21 cellular contexts compared by ENCODE assay signal in genomic region chr17:48038687-48039086, GRCh38. TPM values are rescaled to one million over a fixed set of nuclear protein-coding genes. Genes with fewer than 3 reads are reported as not detected.
DNase-seq lines count a peak whose midpoint lies in the region; ATAC-seq and TF ChIP-seq lines count a peak whose summit lies in the region.
"Had no signal": no experiment of that assay in that cellular context is flagged by ENCODE, and none has a peak within 500 bp of the region (broad histone marks: within the 10 kb centered on the region; RNA-seq: fewer than 3 reads in every experiment).

No MANE protein-coding gene starts in this region.

- no peak overlapping the region for H3K27ac Mint-ChIP-seq in T-helper 2 cell treated with Interferon-gamma antibody and Interleukin-4, amounts not matched to agents 5 μg/mL and 100 μg/mL, for 36 hours
- H3K27ac Mint-ChIP-seq in GM23338 (no peak overlapping the region), neural progenitor cell (no peak overlapping the region)
- no peak overlapping the region for H3K27ac Mint-ChIP-seq in central memory CD8-positive, alpha-beta T cell (ENCODE audit: low read depth)

- peaks cover 36% of the 10 kb centered on the region for H3K27me3 ChIP-seq in GM23338 (ENCODE audit: insufficient read depth)
- H3K27me3 ChIP-seq in neural progenitor cell: peaks cover 47% of the 10 kb centered on the region
- no peaks in the 10 kb centered on the region for H3K27me3 ChIP-seq in SJCRH30
- H3K27me3 ChIP-seq: esophagus squamous epithelium, gastroesophageal sphincter had no signal

- no peaks in the 10 kb centered on the region for H3K79me2 ChIP-seq in GM23338 (replicated peaks; ENCODE audit: insufficient read depth)
- H3K79me2 ChIP-seq in neural progenitor cell (ENCODE audit: low read depth): no peaks in the 10 kb centered on the region

- H4K20me1 ChIP-seq in GM23338 (replicated peaks; ENCODE audit: insufficient read depth) (no peaks in the 10 kb centered on the region; the same call in 1 of the 2 replicates), neural progenitor cell (ENCODE audit: low read depth) (no peaks in the 10 kb centered on the region)

- peak overlapping the region; percentile 86 for H3K4me3 Mint-ChIP-seq in T-helper 2 cell treated with Interferon-gamma antibody and Interleukin-4, amounts not matched to agents 5 μg/mL and 100 μg/mL, for 36 hours
- H3K4me3 Mint-ChIP-seq in GM23338 (peak overlapping the region; percentile 40; the same call in 1 of the 3 replicates), neural progenitor cell (peak overlapping the region; percentile 84)
- H3K4me3 Mint-ChIP-seq in central memory CD8-positive, alpha-beta T cell: peak overlapping the region; percentile 78

- H3K4me3 ChIP-seq in GM23338 (no peak overlapping the region), neural progenitor cell (no peak overlapping the region), SJCRH30 (no peak overlapping the region)
- H3K4me3 ChIP-seq: lung had no signal

- peaks cover 31% of the 10 kb centered on the region for H3K27me3 Mint-ChIP-seq in T-helper 2 cell treated with Interferon-gamma antibody and Interleukin-4, amounts not matched to agents 5 μg/mL and 100 μg/mL, for 36 hours (ENCODE audit: low read depth)
- H3K27me3 Mint-ChIP-seq in GM23338 (ENCODE audit: insufficient read depth, low read depth, poor library complexity): peaks cover 28% of the 10 kb centered on the region
- H3K27me3 Mint-ChIP-seq in central memory CD8-positive, alpha-beta T cell: peaks cover 38% of the 10 kb centered on the region
- peaks cover 14% of the 10 kb centered on the region for H3K27me3 Mint-ChIP-seq in neural progenitor cell (ENCODE audit: insufficient read depth, low read depth)

- no peak for TF ChIP-seq CTCF in GM23338 (conservative IDR thresholded peaks at IDR 0.05; ENCODE audit: low read depth in 2 of 2)
- TF ChIP-seq CTCF in neural progenitor cell (IDR thresholded peaks at IDR 0.05): no peak

- no peak overlapping the region; the same call in 1 of the 2 replicates for H2AFZ ChIP-seq in GM23338
- H2AFZ ChIP-seq in neural progenitor cell (replicated peaks): no peak overlapping the region

- H3K9me2 ChIP-seq in GM23338 (ENCODE audit: insufficient read depth): no peaks in the 10 kb centered on the region

- peaks cover 2% of the 10 kb centered on the region for H3K36me3 Mint-ChIP-seq in T-helper 2 cell treated with Interferon-gamma antibody and Interleukin-4, amounts not matched to agents 5 μg/mL and 100 μg/mL, for 36 hours (ENCODE audit: low read depth)
- H3K36me3 Mint-ChIP-seq in GM23338 (ENCODE audit: low read depth): no peaks in the 10 kb centered on the region; the same call in 2 of the 3 replicates
- H3K36me3 Mint-ChIP-seq in central memory CD8-positive, alpha-beta T cell (ENCODE audit: insufficient read depth): no peaks in the 10 kb centered on the region
- peaks cover 3% of the 10 kb centered on the region for H3K36me3 Mint-ChIP-seq in neural progenitor cell

- DNase-seq in T-helper 2 cell treated with Interferon-gamma antibody and Interleukin-4, amounts not matched to agents 5 μg/mL and 100 μg/mL, for 36 hours (ENCODE audit: low spot score): no peak
- no peak for DNase-seq in T-helper 2 cell
- no peak for DNase-seq in GM23338 (ENCODE audit: low spot score)
- no peak for DNase-seq in central memory CD8-positive, alpha-beta T cell (ENCODE audit: low spot score in 2 of 2)
- no peak for DNase-seq in neural progenitor cell (ENCODE audit: low spot score)
- DNase-seq in effector CD4-positive, alpha-beta T cell: no peak
- no peak for DNase-seq in SJCRH30
- DNase-seq in NCI-H1105 treated with DMSO at 0.1 percent for 48 hours (lab: John Stamatoyannopoulos, UW): no peak
- DNase-seq: 8988T; activated naive CD4-positive, alpha-beta T cell treated with anti-CD3 and anti-CD28 coated beads, Interleukin-2, amount 50 U/mL, for 16 hours; activated T-cell treated with anti-CD3 and anti-CD28 coated beads for 4 hours; effector memory CD4-positive, alpha-beta T cell; esophagus squamous epithelium; kidney; NCI-H1092; NCI-H2081 treated with DMSO at 0.1 percent for 48 hours; NCI-H446; NK-92 treated with Interleukin-12 subunit alpha and Interleukin-12 subunit beta, amount 100 ng/mL, for 24 hours had no signal

- no peak overlapping the region for H3K4me2 ChIP-seq in GM23338
- H3K4me2 ChIP-seq in neural progenitor cell: no peak overlapping the region

- H3K9me3 Mint-ChIP-seq in T-helper 2 cell treated with Interferon-gamma antibody and Interleukin-4, amounts not matched to agents 5 μg/mL and 100 μg/mL, for 36 hours: no peaks in the 10 kb centered on the region
- H3K9me3 Mint-ChIP-seq in GM23338 (no peaks in the 10 kb centered on the region), neural progenitor cell (no peaks in the 10 kb centered on the region)
- no peaks in the 10 kb centered on the region for H3K9me3 Mint-ChIP-seq in central memory CD8-positive, alpha-beta T cell

- H3K9me3 ChIP-seq in neural progenitor cell (ENCODE audit: low read depth) (no peaks in the 10 kb centered on the region), SJCRH30 (replicated peaks) (no peaks in the 10 kb centered on the region)
- H3K9me3 ChIP-seq: esophagus squamous epithelium, gastroesophageal sphincter had no signal

- H3K36me3 ChIP-seq in GM23338 (ENCODE audit: insufficient read depth) (no peaks in the 10 kb centered on the region), neural progenitor cell (no peaks in the 10 kb centered on the region), SJCRH30 (no peaks in the 10 kb centered on the region)
- H3K36me3 ChIP-seq: esophagus squamous epithelium, gastroesophageal sphincter had no signal

- H3K27ac ChIP-seq in GM23338 (ENCODE audit: low read depth): no peak overlapping the region
- H3K27ac ChIP-seq in neural progenitor cell: no peak overlapping the region
- H3K27ac ChIP-seq in SJCRH30: no peak overlapping the region

- H3K4me1 ChIP-seq in GM23338 (ENCODE audit: insufficient read depth): peaks cover 6% of the 10 kb centered on the region; the same call in 1 of the 2 replicates
- peaks cover 3% of the 10 kb centered on the region for H3K4me1 ChIP-seq in neural progenitor cell
- peaks cover 8% of the 10 kb centered on the region for H3K4me1 ChIP-seq in SJCRH30

- H3F3A ChIP-seq in GM23338 (replicated peaks; ENCODE audit: low read depth) (peaks cover 12% of the 10 kb centered on the region; the same call in 1 of the 2 replicates), neural progenitor cell (ENCODE audit: low read depth) (peaks cover 10% of the 10 kb centered on the region)

- peaks cover 11% of the 10 kb centered on the region for H3K4me1 Mint-ChIP-seq in T-helper 2 cell treated with Interferon-gamma antibody and Interleukin-4, amounts not matched to agents 5 μg/mL and 100 μg/mL, for 36 hours (ENCODE audit: low read depth)
- H3K4me1 Mint-ChIP-seq in GM23338: peaks cover 8% of the 10 kb centered on the region; the same call in 2 of the 3 replicates
- peaks cover 6% of the 10 kb centered on the region for H3K4me1 Mint-ChIP-seq in central memory CD8-positive, alpha-beta T cell
- H3K4me1 Mint-ChIP-seq in neural progenitor cell: peaks cover 9% of the 10 kb centered on the region

- ATAC-seq in GM23338: no peak
- ATAC-seq in central memory CD8-positive, alpha-beta T cell (replicated peaks; ENCODE audit: extremely low read depth, poor library complexity, severe bottlenecking): no peak
- ATAC-seq: gastroesophageal sphincter had no signal

- no peak overlapping the region for H3K9ac ChIP-seq in neural progenitor cell

TF ChIP-seq in GM23338, 12 proteins besides CTCF, POLR2A, EP300 and RAD21 (continues in another document):
- TF ChIP-seq CREB1 (CRISPR knock-in tag; IDR thresholded peaks at IDR 0.05; ENCODE audit: low read depth): no peak
- TF ChIP-seq STAT1 (IDR thresholded peaks at IDR 0.05; ENCODE audit: unreplicated experiment): no peak

RNA-seq across cellular contexts. Expression of gene COPZ2, which starts 1.1 kb away (rescaled TPM):
- not detected in 2 replicates for total RNA-seq in GM23338 (2014; rRNA removed; shearing (Covaris generic))
- polyA plus RNA-seq in GM23338 (2016; fragmentation: Nextera tagmentation; extraction: Ambion mirVana): not detected in 2 replicates
- 0.30 and 0.74 TPM in 2 replicates for total RNA-seq in neural progenitor cell (ENCODE audit: low replicate concordance)
- 0.32 TPM in 1 of 2 replicates, not detected in the other for total RNA-seq in SJCRH30 (2014; rRNA removed; shearing (Covaris generic))
- total RNA-seq: progenitor cell of endocrine pancreas had no signal

RNA-seq across cellular contexts. Expression of gene NFE2L1, which starts 9.5 kb away (rescaled TPM):
- total RNA-seq in GM23338 (2014; rRNA removed; shearing (Covaris generic)): 138 and 157 TPM in 2 replicates
- 39.9 and 49.9 TPM in 2 replicates for polyA plus RNA-seq in GM23338 (2016; fragmentation: Nextera tagmentation; extraction: Ambion mirVana)
- total RNA-seq in neural progenitor cell (ENCODE audit: low replicate concordance): 73.4 and 104 TPM in 2 replicates
- 75.1 and 78.1 TPM in 2 replicates for total RNA-seq in SJCRH30 (2014; rRNA removed; shearing (Covaris generic))
